ENCODE assay signal across 16 cellular contexts in the genomic region with DNA sequence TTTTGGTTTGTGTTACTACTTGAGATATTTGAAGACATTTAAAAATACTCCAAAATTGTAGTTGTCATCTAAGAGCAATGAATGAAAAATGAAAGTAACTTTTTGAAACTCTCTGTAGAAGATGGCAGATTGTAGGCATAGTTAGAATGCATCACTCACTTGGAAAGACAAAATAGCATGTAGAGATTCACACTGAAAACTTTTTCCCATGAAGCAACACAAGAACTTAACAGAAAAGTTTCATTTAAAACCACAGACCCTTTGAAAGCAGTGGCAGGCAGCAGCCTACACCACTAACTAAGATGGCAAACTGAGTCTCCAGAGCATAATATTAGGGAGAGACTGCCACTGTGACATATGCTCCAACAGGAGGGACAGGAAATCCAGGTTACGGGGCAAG. TPM values are rescaled to one million over a fixed set of nuclear protein-coding genes. Genes with fewer than 3 reads are reported as not detected.
DNase-seq lines count a peak whose midpoint lies in the region; ATAC-seq, FAIRE-seq and TF ChIP-seq lines count a peak whose summit lies in the region.
"Had no signal": no experiment of that assay in that cellular context is flagged by ENCODE, and none has a peak within 500 bp of the region (broad histone marks: within the 10 kb centered on the region; RNA-seq: fewer than 3 reads in every experiment).

No MANE protein-coding gene starts in this region.

- H4K20me1 ChIP-seq in osteoblast (ENCODE audit: insufficient read depth, low read length) (no peaks in the 10 kb centered on the region), Karpas-422 (ENCODE audit: insufficient read depth, low read depth, low read length) (no peaks in the 10 kb centered on the region)

- H3K9me3 ChIP-seq in osteoblast (ENCODE audit: low read depth, low read length) (no peaks in the 10 kb centered on the region), Karpas-422 (ENCODE audit: low read length) (peaks cover 5% of the 10 kb centered on the region)

- no peak overlapping the region for H3K9ac ChIP-seq in Karpas-422 (ENCODE audit: low read length)

- H3K79me2 ChIP-seq in osteoblast (ENCODE audit: insufficient read depth, low read length) (no peaks in the 10 kb centered on the region), Karpas-422 (ENCODE audit: low read length) (no peaks in the 10 kb centered on the region)

- DNase-seq in osteoblast (ENCODE audit: insufficient read length, low spot score, missing footprints) (no peak), H54 (ENCODE audit: insufficient read length, low spot score) (no peak), Karpas-422 (no peak), NCI-H345 treated with DMSO at 0.1 percent for 48 hours (lab: John Stamatoyannopoulos, UW; ENCODE audit: unreplicated experiment) (no peak)
- DNase-seq: activated CD8-positive, alpha-beta T cell treated with anti-CD3 and anti-CD28 coated beads for 36 hours; activated T-cell treated with anti-CD3 and anti-CD28 coated beads, Interleukin-2, amount 50 U/mL, for 48 hours; GDM1; KBM-7; left ventricle myocardium superior; NCI-H2227 treated with DMSO at 0.1 percent for 48 hours; stimulated activated CD4-positive, alpha-beta T cell treated with anti-CD3 and anti-CD28 coated beads, Interleukin-2, amount 100 ng/mL, for 48 hours; WERI-Rb-1 had no signal

- TF ChIP-seq POLR2A in H54 (IDR thresholded peaks at IDR 0.05; ENCODE audit: low read depth, low read length) = no peak

- H3K4me1 ChIP-seq in osteoblast (ENCODE audit: insufficient read depth, low read length) = no peaks in the 10 kb centered on the region
- H3K4me1 ChIP-seq in Karpas-422 (ENCODE audit: low read length) = no peaks in the 10 kb centered on the region

- H3K4me2 ChIP-seq in osteoblast (ENCODE audit: insufficient read depth, low read length) (no peak overlapping the region), Karpas-422 (ENCODE audit: low read depth, low read length, poor library complexity, severe bottlenecking) (no peak overlapping the region)

- H2AFZ ChIP-seq in osteoblast (ENCODE audit: low read length) (peak overlapping the region; percentile 31), Karpas-422 (ENCODE audit: low read length) (no peak overlapping the region)

- ATAC-seq in GM18909 (IDR thresholded peaks at IDR 0.05; ENCODE audit: poor library complexity, unreplicated experiment) = peak; percentile 66
- ATAC-seq in GM21529 (IDR thresholded peaks at IDR 0.05; ENCODE audit: unreplicated experiment) = peak; percentile 58
- ATAC-seq in HG03108 (IDR thresholded peaks at IDR 0.05; ENCODE audit: unreplicated experiment) = peak; percentile 53
- ATAC-seq: activated CD8-positive, alpha-beta T cell treated with anti-CD3 and anti-CD28 coated beads for 36 hours; left ventricle myocardium superior had no signal

- H3K4me3 ChIP-seq in osteoblast (ENCODE audit: insufficient read depth, low read length) (no peak overlapping the region), Karpas-422 (ENCODE audit: low read length) (no peak overlapping the region)
- H3K4me3 ChIP-seq: cardiac muscle cell had no signal

- TF ChIP-seq CTCF in osteoblast (IDR thresholded peaks at IDR 0.05; ENCODE audit: extremely low read depth, low read depth, low read length) = no peak

- H3K36me3 ChIP-seq in osteoblast (ENCODE audit: insufficient read depth, low read length) = no peaks in the 10 kb centered on the region
- H3K36me3 ChIP-seq in Karpas-422 (ENCODE audit: insufficient read depth, low read length) = no peaks in the 10 kb centered on the region
- H3K36me3 ChIP-seq: cardiac muscle cell, WERI-Rb-1 had no signal

- H3K9me2 ChIP-seq in Karpas-422 (replicated peaks; ENCODE audit: insufficient read depth, low read length) = no peaks in the 10 kb centered on the region

- no peak for FAIRE-seq in H54 (lab: Jason Lieb, UNC)

- H3K27ac ChIP-seq in osteoblast (ENCODE audit: low read depth, low read length) (no peak overlapping the region), Karpas-422 (ENCODE audit: low read length) (no peak overlapping the region)
- H3K27ac ChIP-seq: cardiac muscle cell, WERI-Rb-1 had no signal

- H3K27me3 ChIP-seq in osteoblast (ENCODE audit: insufficient read depth, low read length) = no peaks in the 10 kb centered on the region
- H3K27me3 ChIP-seq in Karpas-422 (ENCODE audit: low read length) = no peaks in the 10 kb centered on the region
- H3K27me3 ChIP-seq: cardiac muscle cell had no signal

RNA-seq across cellular contexts. Expression of gene FAM174A, which starts 18.9 kb away (rescaled TPM):
- 16.5 and 22.1 TPM in 2 replicates for total RNA-seq in osteoblast
- 4.8 and 9.4 TPM in 2 replicates for total RNA-seq in Karpas-422 (2014; rRNA removed; shearing (Covaris generic); ENCODE audit: low replicate concordance)
